In the genomic region with DNA sequence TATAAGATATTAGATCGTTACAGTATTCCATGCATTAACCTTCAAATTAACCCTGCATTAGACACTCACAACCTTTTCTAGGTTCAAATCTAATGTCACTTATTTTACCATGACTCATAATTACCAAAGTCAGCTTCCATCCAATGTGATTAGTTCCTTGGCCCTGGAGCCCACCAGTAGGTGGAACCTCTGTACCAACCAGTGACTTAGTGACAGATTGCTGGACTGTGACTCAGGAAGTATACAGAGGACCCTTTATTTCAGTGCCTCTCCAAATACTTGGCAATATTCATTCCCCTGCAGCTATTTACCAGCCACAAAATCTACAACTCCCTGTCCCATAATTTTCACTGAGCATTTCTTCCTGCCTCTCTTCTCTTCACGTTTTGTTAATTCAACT, we compare ENCODE assay signal across 28 cellular contexts.
DNase-seq lines count a peak whose midpoint lies in the region; ATAC-seq and TF ChIP-seq lines count a peak whose summit lies in the region.
"Had no signal": no experiment of that assay in that cellular context is flagged by ENCODE, and none has a peak within 500 bp of the region (broad histone marks: within the 10 kb centered on the region; RNA-seq: fewer than 3 reads in every experiment).

No MANE protein-coding gene starts in this region.

- no peak for TF ChIP-seq CTCF in NB4 (IDR thresholded peaks at IDR 0.05; ENCODE audit: low read depth, low read length)
- no peak for TF ChIP-seq CTCF in WTC11 (IDR thresholded peaks at IDR 0.05)

- DNase-seq in COLO829 (ENCODE audit: low spot score) (peak; percentile 3), NB4 (ENCODE audit: low read depth) (peak; percentile 5), WTC11 (ENCODE audit: low spot score) (no peak), medulla oblongata (ENCODE audit: extremely low spot score) (peak; percentile 7), NCI-H1092 (lab: John Stamatoyannopoulos, UW) (no peak), H7 (no peak), NCI-H2227 treated with DMSO at 0.1 percent for 48 hours (lab: John Stamatoyannopoulos, UW) (no peak), caudate nucleus (lab: John Stamatoyannopoulos, UW) (no peak)
- DNase-seq: ACHN; activated CD4-positive, alpha-beta T cell treated with anti-CD3 and anti-CD28 coated beads, Interleukin-2, amount 10 ng/mL, durations not matched to agents 24 days and 14 days; activated effector memory CD4-positive, alpha-beta T cell treated with anti-CD3 and anti-CD28 coated beads, Interleukin-2, amount 50 U/mL, for 16 hours; activated T-cell treated with anti-CD3 and anti-CD28 coated beads, Interleukin-2, amount 50 U/mL, for 24 hours; EL; Kasumi-1; left ventricle myocardium inferior; NCI-H1694 treated with DMSO at 0.1 percent for 48 hours; NCI-H524; right cardiac atrium; SIG-M5; stimulated activated CD4-positive, alpha-beta T cell treated with anti-CD3 and anti-CD28 coated beads, Interleukin-1b, Interleukin-23, amount 100 ng/mL, for 48 hours; stimulated activated naive CD8-positive, alpha-beta T cell treated with anti-CD3 and anti-CD28 coated beads, Interleukin-15, amount 100 ng/mL, for 72 hours; T-helper 9 cell; uterus had no signal

- H3K36me3 ChIP-seq in H7 (replicated peaks; ENCODE audit: control insufficient read depth, insufficient read depth, low read length): no peaks in the 10 kb centered on the region
- H3K36me3 ChIP-seq: HAP-1, left ventricle myocardium inferior, thoracic aorta, uterus had no signal

- TF ChIP-seq POLR2A in NB4 (IDR thresholded peaks at IDR 0.05; ENCODE audit: extremely low read depth, insufficient read length): no peak

- no peak overlapping the region for H3K27ac Mint-ChIP-seq in WTC11
- H3K27ac Mint-ChIP-seq: activated CD4-positive, alpha-beta T cell treated with anti-CD3 and anti-CD28 coated beads, Interleukin-2, amount 10 ng/mL, durations not matched to agents 24 days and 14 days; activated naive CD8-positive, alpha-beta T cell; activated T-cell treated with anti-CD3 and anti-CD28 coated beads, Interleukin-2, amount 50 U/mL, for 24 hours; stimulated activated naive CD8-positive, alpha-beta T cell treated with anti-CD3 and anti-CD28 coated beads, Interleukin-15, amount 100 ng/mL, for 72 hours had no signal

- H3K4me1 Mint-ChIP-seq in WTC11: peaks cover 4% of the 10 kb centered on the region; the same call in 1 of the 2 replicates
- H3K4me1 Mint-ChIP-seq: activated CD4-positive, alpha-beta T cell treated with anti-CD3 and anti-CD28 coated beads, Interleukin-2, amount 10 ng/mL, durations not matched to agents 24 days and 14 days; stimulated activated naive CD8-positive, alpha-beta T cell treated with anti-CD3 and anti-CD28 coated beads, Interleukin-15, amount 100 ng/mL, for 72 hours had no signal

- POLR2A ChIA-PET in WTC11 (lab: Charles Lee): no interaction called here

- H3K27ac ChIP-seq in caudate nucleus (ENCODE audit: low read depth, low read length): no peak overlapping the region
- H3K27ac ChIP-seq: left ventricle myocardium inferior, thoracic aorta, uterus had no signal

- H3K27me3 ChIP-seq in H7 (ENCODE audit: control insufficient read depth, insufficient read depth, low read length): no peaks in the 10 kb centered on the region
- H3K27me3 ChIP-seq: uterus had no signal

- CTCF ChIA-PET in WTC11 (lab: Charles Lee): no interaction called here

- H3K36me3 Mint-ChIP-seq in WTC11: no peaks in the 10 kb centered on the region
- H3K36me3 Mint-ChIP-seq: activated naive CD8-positive, alpha-beta T cell had no signal

- H3K4me3 ChIP-seq in NB4 (ENCODE audit: low read depth, low read length) (no peak overlapping the region), H7 (ENCODE audit: insufficient read depth, low read depth, low read length) (no peak overlapping the region)
- H3K4me3 ChIP-seq: GM12878, HAP-1, left ventricle myocardium inferior, thoracic aorta, uterus had no signal

- no peaks in the 10 kb centered on the region for H3K9me3 Mint-ChIP-seq in WTC11
- H3K9me3 Mint-ChIP-seq: activated CD4-positive, alpha-beta T cell treated with anti-CD3 and anti-CD28 coated beads, Interleukin-2, amount 10 ng/mL, durations not matched to agents 24 days and 14 days; activated T-cell treated with anti-CD3 and anti-CD28 coated beads, Interleukin-2, amount 50 U/mL, for 24 hours had no signal

- no peak overlapping the region for H3K4me3 Mint-ChIP-seq in WTC11
- H3K4me3 Mint-ChIP-seq: activated CD4-positive, alpha-beta T cell treated with anti-CD3 and anti-CD28 coated beads, Interleukin-2, amount 10 ng/mL, durations not matched to agents 24 days and 14 days; activated naive CD8-positive, alpha-beta T cell; activated T-cell treated with anti-CD3 and anti-CD28 coated beads, Interleukin-2, amount 50 U/mL, for 24 hours; stimulated activated naive CD8-positive, alpha-beta T cell treated with anti-CD3 and anti-CD28 coated beads, Interleukin-15, amount 100 ng/mL, for 72 hours had no signal

- H3K27me3 Mint-ChIP-seq in WTC11 (ENCODE audit: low read depth): no peaks in the 10 kb centered on the region; the same call in 1 of the 2 replicates
- H3K27me3 Mint-ChIP-seq: activated CD4-positive, alpha-beta T cell treated with anti-CD3 and anti-CD28 coated beads, Interleukin-2, amount 10 ng/mL, durations not matched to agents 24 days and 14 days; activated naive CD8-positive, alpha-beta T cell; activated T-cell treated with anti-CD3 and anti-CD28 coated beads, Interleukin-2, amount 50 U/mL, for 24 hours; stimulated activated naive CD8-positive, alpha-beta T cell treated with anti-CD3 and anti-CD28 coated beads, Interleukin-15, amount 100 ng/mL, for 72 hours had no signal

- ATAC-seq in WTC11: peak; percentile 68
- ATAC-seq: GM12878; Panc1; right cardiac atrium; stimulated activated naive CD8-positive, alpha-beta T cell treated with anti-CD3 and anti-CD28 coated beads, Interleukin-15, amount 100 ng/mL, for 72 hours had no signal

TF ChIP-seq in WTC11, 78 proteins besides CTCF, POLR2A, EP300 and RAD21 (continues in another document):
- TF ChIP-seq ZNF281 (CRISPR knock-in tag; IDR thresholded peaks at IDR 0.05) (no peak), NR3C1 (CRISPR knock-in tag; conservative IDR thresholded peaks at IDR 0.05; ENCODE audit: low read depth) (no peak), TEAD4 (CRISPR knock-in tag; IDR thresholded peaks at IDR 0.05) (no peak), E2F1 (CRISPR knock-in tag; IDR thresholded peaks at IDR 0.05) (no peak), ZNF532 (CRISPR knock-in tag; IDR thresholded peaks at IDR 0.05; ENCODE audit: borderline replicate concordance) (no peak)

Comparison
In these comparisons a context has a peak if more than half of its experiments do, and no peak if none do; other contexts are left out.
1. DNase-seq: peak in COLO829 (single experiment), NB4 (single experiment) and medulla oblongata (single experiment); none in WTC11 (single experiment), NCI-H1092 (single experiment), H7 (single experiment), NCI-H2227 treated with DMSO at 0.1 percent for 48 hours (single experiment) and caudate nucleus (0 of 61).